Comparison of ENCODE assay signal across 13 cellular contexts in genomic region chr13:102642475-102642874, GRCh38. TPM values are rescaled to one million over a fixed set of nuclear protein-coding genes. Genes with fewer than 3 reads are reported as not detected.
DNase-seq lines count a peak whose midpoint lies in the region; ATAC-seq and TF ChIP-seq lines count a peak whose summit lies in the region.
"Had no signal": no experiment of that assay in that cellular context is flagged by ENCODE, and none has a peak within 500 bp of the region (broad histone marks: within the 10 kb centered on the region; RNA-seq: fewer than 3 reads in every experiment).

No MANE protein-coding gene starts in this region.

- no peaks in the 10 kb centered on the region for H3K27me3 Mint-ChIP-seq in CD8-positive, alpha-beta memory T cell

- H3K27me3 ChIP-seq in thoracic aorta (replicated peaks; ENCODE audit: insufficient read depth), result no peaks in the 10 kb centered on the region
- H3K27me3 ChIP-seq in CD8-positive, alpha-beta memory T cell (ENCODE audit: insufficient read depth, low read length, poor library complexity, severe bottlenecking), result no peaks in the 10 kb centered on the region
- H3K27me3 ChIP-seq: neutrophil had no signal

- no peak overlapping the region for H3K4me3 Mint-ChIP-seq in CD8-positive, alpha-beta memory T cell

- DNase-seq in NCI-H2029 treated with DMSO at 0.1 percent for 48 hours (lab: John Stamatoyannopoulos, UW) (peak; percentile 0), NCI-H2029 (lab: John Stamatoyannopoulos, UW) (no peak), astrocyte of the hippocampus (ENCODE audit: low read depth, low spot score) (peak; percentile 90), kidney tubule cell (ENCODE audit: low spot score) (peak; percentile 17), thoracic aorta (ENCODE audit: low spot score) (no peak)
- DNase-seq in activated naive CD4-positive, alpha-beta T cell treated with Interleukin-2 at 50 U/mL for 16 hours, result no peak
- no peak for DNase-seq in CD8-positive, alpha-beta memory T cell
- DNase-seq: activated CD4-positive, alpha-beta T cell treated with anti-CD3 and anti-CD28 coated beads for 1 hour; NK-92 treated with Interleukin-12 subunit alpha and Interleukin-12 subunit beta, amount 100 ng/mL, for 24 hours had no signal

- no peaks in the 10 kb centered on the region for H3K9me3 Mint-ChIP-seq in CD8-positive, alpha-beta memory T cell

- H3K27ac ChIP-seq in thoracic aorta, result no peak overlapping the region
- H3K27ac ChIP-seq in CD8-positive, alpha-beta memory T cell (ENCODE audit: low read depth, low read length), result no peak overlapping the region
- H3K27ac ChIP-seq: neutrophil had no signal

- H3K4me1 ChIP-seq in thoracic aorta (ENCODE audit: control insufficient read depth in 1 of 2, low read depth in 2 of 2), result peaks cover 0 to 7% of the 10 kb centered on the region in 2 donors
- H3K4me1 ChIP-seq in CD8-positive, alpha-beta memory T cell (ENCODE audit: insufficient read depth, low read length), result no peaks in the 10 kb centered on the region

- CTCF ChIA-PET in CD8-positive, alpha-beta memory T cell (lab: Charles Lee), result interaction anchor here (2.0 kb wide), 1 partner anchor 51 kb away, joined by 10 read pairs; no protein-coding TSS in a partner anchor

- no peak overlapping the region for H3K4me3 ChIP-seq in thoracic aorta
- no peak overlapping the region for H3K4me3 ChIP-seq in CD8-positive, alpha-beta memory T cell (ENCODE audit: low read length)

- TF ChIP-seq CTCF in thoracic aorta (IDR thresholded peaks at IDR 0.05), result no peak

- POLR2A ChIA-PET in CD8-positive, alpha-beta memory T cell (lab: Charles Lee), result interaction anchor here (0.7 kb wide), 1 partner anchor 46 kb away, joined by 3 read pairs; no protein-coding TSS in a partner anchor

- ATAC-seq in thoracic aorta (ENCODE audit: insufficient number of reproducible peaks, low FRiP score, low read depth), result peak; percentile 76
- no peak for ATAC-seq in GM18502 (IDR thresholded peaks at IDR 0.05; ENCODE audit: poor library complexity, unreplicated experiment)

- H3K36me3 ChIP-seq in thoracic aorta, result peaks cover 12% of the 10 kb centered on the region
- peaks cover 42% of the 10 kb centered on the region for H3K36me3 ChIP-seq in CD8-positive, alpha-beta memory T cell (ENCODE audit: insufficient read depth, low read length)

- peaks cover 3 to 89% (median 23%) of the 10 kb centered on the region in 3 donors for H3K36me3 Mint-ChIP-seq in CD8-positive, alpha-beta memory T cell

- H3K9me3 ChIP-seq in thoracic aorta, result no peaks in the 10 kb centered on the region
- no peaks in the 10 kb centered on the region for H3K9me3 ChIP-seq in CD8-positive, alpha-beta memory T cell (ENCODE audit: low read length)
- H3K9me3 ChIP-seq: neutrophil had no signal

- peaks cover 1 to 4% (median 4%) of the 10 kb centered on the region in 3 donors for H3K4me1 Mint-ChIP-seq in CD8-positive, alpha-beta memory T cell

- H3K27ac Mint-ChIP-seq in CD8-positive, alpha-beta memory T cell, result peak overlapping the region in 1 of 8 donors; percentile 43

RNA-seq across cellular contexts. Expression of gene TPP2, which starts 45.7 kb away (rescaled TPM):
- total RNA-seq in thoracic aorta, result 10 to 100 TPM; 41.7 to 49.9 TPM
- total RNA-seq in CD8-positive, alpha-beta memory T cell, result 10 to 100 TPM; 74.0 to 77.7 TPM
- 63.5 TPM for polyA plus RNA-seq in CD8-positive, alpha-beta memory T cell

RNA-seq across cellular contexts. Expression of gene METTL21C, which starts 52.4 kb away (rescaled TPM):
- total RNA-seq in thoracic aorta, result not detected
- total RNA-seq in CD8-positive, alpha-beta memory T cell, result not detected
- polyA plus RNA-seq in CD8-positive, alpha-beta memory T cell, result not detected
- total RNA-seq: A172, kidney epithelial cell had no signal

Comparison
In these comparisons a context has a peak if more than half of its experiments do, and no peak if none do; other contexts are left out.
1. DNase-seq: peak in NCI-H2029 treated with DMSO at 0.1 percent for 48 hours (single experiment), astrocyte of the hippocampus (single experiment) and kidney tubule cell (single experiment); none in NCI-H2029 (single experiment), thoracic aorta (single experiment), activated naive CD4-positive, alpha-beta T cell treated with Interleukin-2 at 50 U/mL for 16 hours (single experiment) and CD8-positive, alpha-beta memory T cell (0 of 5).